In the genomic region with DNA sequence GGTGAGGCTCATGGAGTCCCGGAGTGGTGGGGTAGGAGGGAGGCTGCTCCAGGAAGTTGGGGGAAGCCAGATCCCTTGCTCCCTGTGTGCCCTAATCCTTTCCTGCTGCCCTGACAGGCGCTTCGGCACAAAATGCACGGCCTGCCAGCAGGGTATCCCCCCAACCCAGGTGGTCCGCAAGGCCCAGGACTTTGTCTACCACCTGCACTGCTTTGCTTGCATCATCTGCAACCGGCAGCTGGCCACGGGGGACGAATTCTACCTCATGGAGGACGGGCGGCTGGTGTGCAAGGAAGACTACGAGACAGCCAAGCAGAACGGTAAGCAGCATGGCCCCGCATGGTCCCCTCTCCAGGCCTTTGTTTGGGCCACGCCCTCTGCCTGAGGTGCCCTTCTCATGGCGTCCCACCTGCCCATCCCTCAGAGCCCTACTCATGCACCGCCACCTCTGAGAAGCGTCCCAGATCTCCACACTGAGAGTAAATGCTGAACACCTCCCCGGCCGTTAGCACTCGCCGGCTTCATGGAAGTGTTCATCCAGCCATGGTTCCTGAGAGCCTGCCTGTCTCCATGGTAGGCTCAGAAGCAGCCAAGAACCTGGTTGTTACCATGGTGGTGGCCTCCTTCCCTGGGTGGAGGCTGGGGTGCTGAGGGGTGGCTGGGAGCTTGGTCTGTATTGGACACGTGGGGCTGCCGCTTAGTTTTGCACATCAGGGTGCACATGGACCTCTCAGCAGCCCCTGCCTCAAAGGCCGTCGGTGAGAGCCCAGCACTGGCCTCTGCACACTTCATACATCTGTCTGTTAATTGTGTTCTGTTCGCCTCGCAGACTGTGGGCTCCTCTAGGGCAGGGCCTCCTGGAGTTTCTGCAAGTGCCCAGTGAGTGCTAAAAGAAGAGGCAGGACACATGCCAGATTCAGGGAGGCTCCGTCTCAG, we compare ENCODE assay signal across 16 cellular contexts. TPM values are rescaled to one million over a fixed set of nuclear protein-coding genes. Genes with fewer than 3 reads are reported as not detected.
DNase-seq lines count a peak whose midpoint lies in the region; ATAC-seq and TF ChIP-seq lines count a peak whose summit lies in the region.
"Had no signal": no experiment of that assay in that cellular context is flagged by ENCODE, and none has a peak within 500 bp of the region (broad histone marks: within the 10 kb centered on the region; RNA-seq: fewer than 3 reads in every experiment).

No MANE protein-coding gene starts in this region.

- H3K36me3 Mint-ChIP-seq in osteocyte (ENCODE audit: unreplicated experiment): peaks cover 5% of the 10 kb centered on the region

- no peak for DNase-seq in stimulated activated naive CD8-positive, alpha-beta T cell treated with anti-CD3 and anti-CD28 coated beads, Interleukin-15, amount 100 ng/mL, for 72 hours
- DNase-seq in stimulated activated naive CD8-positive, alpha-beta T cell treated with anti-CD3 and anti-CD28 coated beads, Interleukin-15, Interleukin-2, amounts not matched to agents 100 U/mL and 50 U/mL, for 24 hours: no peak
- DNase-seq in ecto neural progenitor cell (ENCODE audit: low spot score) (peak; percentile 41), osteocyte (ENCODE audit: extremely low spot score, unreplicated experiment) (peak; percentile 79), ureter (ENCODE audit: low spot score) (peak; percentile 32), cerebellar nuclear complex (lab: John Stamatoyannopoulos, UW) (no peak), NCI-H526 treated with DMSO at 0.1 percent for 48 hours (lab: John Stamatoyannopoulos, UW) (no peak), T-helper 9 cell (no peak)
- DNase-seq: DMS 273 treated with DMSO at 0.1 percent for 48 hours; GM23248; NCI-H1092 treated with DMSO at 0.1 percent for 48 hours; NCI-H1694; NCI-H2081 treated with DMSO at 0.1 percent for 48 hours; NCI-H748 treated with DMSO at 0.1 percent for 48 hours; NK-92 treated with Interleukin-12 subunit alpha and Interleukin-12 subunit beta, amount 100 ng/mL, for 24 hours had no signal

- peak; percentile 5 for ATAC-seq in stimulated activated naive CD8-positive, alpha-beta T cell treated with anti-CD3 and anti-CD28 coated beads, Interleukin-15, amount 100 ng/mL, for 72 hours
- no peak for ATAC-seq in stimulated activated naive CD8-positive, alpha-beta T cell treated with anti-CD3 and anti-CD28 coated beads, Interleukin-15, Interleukin-2, amounts not matched to agents 100 U/mL and 50 U/mL, for 24 hours

- H3K4me1 Mint-ChIP-seq in stimulated activated naive CD8-positive, alpha-beta T cell treated with anti-CD3 and anti-CD28 coated beads, Interleukin-15, amount 100 ng/mL, for 72 hours: no peaks in the 10 kb centered on the region
- H3K4me1 Mint-ChIP-seq in osteocyte (ENCODE audit: unreplicated experiment): peaks cover 26% of the 10 kb centered on the region

- H3K4me3 Mint-ChIP-seq in stimulated activated naive CD8-positive, alpha-beta T cell treated with anti-CD3 and anti-CD28 coated beads, Interleukin-15, amount 100 ng/mL, for 72 hours: no peak overlapping the region
- no peak overlapping the region for H3K4me3 Mint-ChIP-seq in osteocyte (ENCODE audit: unreplicated experiment)

- no peak overlapping the region for H3K27ac Mint-ChIP-seq in stimulated activated naive CD8-positive, alpha-beta T cell treated with anti-CD3 and anti-CD28 coated beads, Interleukin-15, amount 100 ng/mL, for 72 hours
- no peak overlapping the region for H3K27ac Mint-ChIP-seq in osteocyte (ENCODE audit: unreplicated experiment)

- no peak for TF ChIP-seq CTCF in osteocyte (IDR thresholded peaks at IDR 0.05)

- no peaks in the 10 kb centered on the region for H3K9me3 Mint-ChIP-seq in stimulated activated naive CD8-positive, alpha-beta T cell treated with anti-CD3 and anti-CD28 coated beads, Interleukin-15, amount 100 ng/mL, for 72 hours
- H3K9me3 Mint-ChIP-seq in osteocyte (ENCODE audit: unreplicated experiment): no peaks in the 10 kb centered on the region

- no peaks in the 10 kb centered on the region for H3K27me3 Mint-ChIP-seq in stimulated activated naive CD8-positive, alpha-beta T cell treated with anti-CD3 and anti-CD28 coated beads, Interleukin-15, amount 100 ng/mL, for 72 hours
- H3K27me3 Mint-ChIP-seq in osteocyte (ENCODE audit: unreplicated experiment): no peaks in the 10 kb centered on the region

RNA-seq across cellular contexts. Expression of gene LHX4, which starts 36.5 kb away (rescaled TPM):
- total RNA-seq in osteocyte: 0.70 and 0.78 TPM in 2 replicates
- total RNA-seq in ureter: not detected
- total RNA-seq: A673, GM23248 had no signal

Comparison
In these comparisons a context has a peak if more than half of its experiments do, and no peak if none do; other contexts are left out.
1. DNase-seq: peak in ecto neural progenitor cell (single experiment), osteocyte (single experiment) and ureter (single experiment); none in stimulated activated naive CD8-positive, alpha-beta T cell treated with anti-CD3 and anti-CD28 coated beads, Interleukin-15, amount 100 ng/mL, for 72 hours (0 of 2), stimulated activated naive CD8-positive, alpha-beta T cell treated with anti-CD3 and anti-CD28 coated beads, Interleukin-15, Interleukin-2, amounts not matched to agents 100 U/mL and 50 U/mL, for 24 hours (single experiment), cerebellar nuclear complex (0 of 2), NCI-H526 treated with DMSO at 0.1 percent for 48 hours (single experiment) and T-helper 9 cell (single experiment).